Comparison of ENCODE assay signal across 1 cellular context in genomic region chr9:81637276-81637675, GRCh38.
TF ChIP-seq lines count a peak whose summit lies in the region.

No MANE protein-coding gene starts in this region.

TF ChIP-seq in IMR-90, 13 proteins besides CTCF, POLR2A, EP300 and RAD21:
- no peak for TF ChIP-seq CEBPB (IDR thresholded peaks at IDR 0.05; ENCODE audit: low read depth, low read length)
- TF ChIP-seq CHD1 (IDR thresholded peaks at IDR 0.05; ENCODE audit: low read depth, low read length), result no peak
